Comparison of ENCODE assay signal across 24 cellular contexts in genomic region chr2:233503481-233503880, GRCh38.
"Had no signal": no experiment of that assay in that cellular context is flagged by ENCODE, and none has a peak within 500 bp of the region (broad histone marks: within the 10 kb centered on the region; RNA-seq: fewer than 3 reads in every experiment).

No MANE protein-coding gene starts in this region.

- H3K4me2 ChIP-seq: neural progenitor cell had no signal

- FAIRE-seq: small intestine had no signal

- H3K4me1 Mint-ChIP-seq: nephron progenitor cell, neural progenitor cell had no signal

- H3K9me3 ChIP-seq: neutrophil had no signal

- DNase-seq: islet precursor cell; left ventricle myocardium inferior; mesendoderm; naive B cell; natural killer cell; nephron progenitor cell; occipital lobe; sigmoid colon; small intestine; spleen; stimulated activated CD4-positive, alpha-beta T cell treated with anti-CD3 and anti-CD28 coated beads, Interleukin-4, amount 100 ng/mL, for 24 hours; stimulated activated naive CD4-positive, alpha-beta T cell; stimulated activated naive CD8-positive, alpha-beta T cell treated with anti-CD3 and anti-CD28 coated beads, Interleukin-15, amount 100 ng/mL, for 72 hours; substantia nigra had no signal

- H3K27me3 Mint-ChIP-seq: naive B cell; stimulated activated naive CD8-positive, alpha-beta T cell treated with anti-CD3 and anti-CD28 coated beads, Interleukin-15, amount 100 ng/mL, for 72 hours; type B pancreatic cell had no signal

- H3K9ac ChIP-seq: neural progenitor cell, parathyroid adenoma had no signal

- H3K79me2 ChIP-seq: parathyroid adenoma had no signal

- H3K4me3 Mint-ChIP-seq: mesothelial cell of epicardium; natural killer cell; nephron progenitor cell; neural progenitor cell; stimulated activated effector memory CD8-positive, alpha-beta T cell treated with anti-CD3 and anti-CD28 coated beads, Interleukin-12 subunit alpha, Interleukin-12 subunit beta, amount 100 ng/mL, for 72 hours; stimulated activated naive CD8-positive, alpha-beta T cell treated with anti-CD3 and anti-CD28 coated beads, Interleukin-15, amount 100 ng/mL, for 72 hours; type B pancreatic cell had no signal

- H3K4me1 ChIP-seq: neural progenitor cell, parathyroid adenoma, right atrium auricular region, sigmoid colon, spleen, tibial nerve, vagina had no signal

- H2AFZ ChIP-seq: neural progenitor cell, parathyroid adenoma had no signal

- ATAC-seq: natural killer cell; stimulated activated effector memory CD8-positive, alpha-beta T cell treated with anti-CD3 and anti-CD28 coated beads, Interleukin-12 subunit alpha, Interleukin-12 subunit beta, amount 100 ng/mL, for 72 hours; stimulated activated naive CD8-positive, alpha-beta T cell treated with anti-CD3 and anti-CD28 coated beads, Interleukin-15, amount 100 ng/mL, for 72 hours had no signal

- H3K27me3 ChIP-seq: neural progenitor cell, neutrophil, right atrium auricular region, sigmoid colon, spleen, tibial nerve, vagina had no signal

- H3K4me3 ChIP-seq: left ventricle myocardium inferior, lung, neural progenitor cell, right atrium auricular region, sigmoid colon, spleen, tibial nerve, vagina had no signal

- H3K36me3 ChIP-seq: neural progenitor cell, neutrophil had no signal

- H3K27ac ChIP-seq: left ventricle myocardium inferior, neural progenitor cell, neutrophil, parathyroid adenoma, right atrium auricular region, sigmoid colon, spleen, tibial nerve, vagina had no signal

- H3K27ac Mint-ChIP-seq: mesothelial cell of epicardium; natural killer cell; nephron progenitor cell; neural progenitor cell; stimulated activated effector memory CD8-positive, alpha-beta T cell treated with anti-CD3 and anti-CD28 coated beads, Interleukin-12 subunit alpha, Interleukin-12 subunit beta, amount 100 ng/mL, for 72 hours; stimulated activated naive CD8-positive, alpha-beta T cell treated with anti-CD3 and anti-CD28 coated beads, Interleukin-15, amount 100 ng/mL, for 72 hours; type B pancreatic cell had no signal
